Comparison of ENCODE assay signal across 16 cellular contexts in the genomic region with DNA sequence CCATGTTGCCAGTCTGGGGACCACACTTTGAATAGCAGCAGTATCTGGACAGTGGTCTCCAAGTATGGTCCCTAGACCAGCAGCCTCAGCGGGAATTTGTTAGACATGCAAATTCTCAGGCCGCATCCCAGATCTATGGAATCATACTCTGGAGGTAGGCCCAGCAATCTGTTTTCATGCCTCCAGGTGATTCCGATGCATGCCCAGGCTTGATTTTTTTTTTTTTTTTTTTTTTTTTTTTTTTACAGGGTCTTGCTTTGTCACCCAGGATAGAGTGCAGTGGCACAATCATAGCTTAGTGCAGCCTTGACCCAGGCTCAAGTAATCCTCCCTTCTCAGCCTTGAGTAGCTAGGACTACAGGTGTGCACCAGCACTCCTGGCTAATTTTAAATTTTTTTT. TPM values are rescaled to one million over a fixed set of nuclear protein-coding genes. Genes with fewer than 3 reads are reported as not detected.
DNase-seq lines count a peak whose midpoint lies in the region; ATAC-seq and TF ChIP-seq lines count a peak whose summit lies in the region.
"Had no signal": no experiment of that assay in that cellular context is flagged by ENCODE, and none has a peak within 500 bp of the region (broad histone marks: within the 10 kb centered on the region; RNA-seq: fewer than 3 reads in every experiment).

No MANE protein-coding gene starts in this region.

- peaks cover 53% of the 10 kb centered on the region for H3K4me1 ChIP-seq in CD4-positive, CD25-positive, alpha-beta regulatory T cell (ENCODE audit: control insufficient read depth, insufficient read depth, low read length, poor library complexity, severe bottlenecking)
- peaks cover 37% of the 10 kb centered on the region for H3K4me1 ChIP-seq in CD8-positive, alpha-beta memory T cell (ENCODE audit: insufficient read depth, low read length)
- no peaks in the 10 kb centered on the region for H3K4me1 ChIP-seq in BE2C

- POLR2A ChIA-PET in CD8-positive, alpha-beta memory T cell (lab: Charles Lee): interaction anchor here (0.7 to 2.8 kb wide), 6 partner anchors 16 to 98 kb away, joined by 4 to 14 read pairs (median 8); a partner anchor contains a TSS
- POLR2A ChIA-PET in WTC11 (lab: Charles Lee): no interaction called here

- peaks cover 14 to 52% (median 36%) of the 10 kb centered on the region in 4 donors for H3K4me1 Mint-ChIP-seq in CD4-positive, CD25-positive, alpha-beta regulatory T cell
- peaks cover 46 to 55% (median 54%) of the 10 kb centered on the region in 3 donors for H3K4me1 Mint-ChIP-seq in CD8-positive, alpha-beta memory T cell
- peaks cover 28% of the 10 kb centered on the region for H3K4me1 Mint-ChIP-seq in WTC11

- TF ChIP-seq CTCF in WTC11 (IDR thresholded peaks at IDR 0.05) (no peak), epithelial cell of esophagus (IDR thresholded peaks at IDR 0.05; ENCODE audit: insufficient read depth, low read depth, low read length, missing control alignments) (no peak), BE2C (IDR thresholded peaks at IDR 0.05; ENCODE audit: low read depth, low read length) (no peak)

- H3K27me3 Mint-ChIP-seq in CD4-positive, CD25-positive, alpha-beta regulatory T cell: peaks cover 4% of the 10 kb centered on the region
- no peaks in the 10 kb centered on the region for H3K27me3 Mint-ChIP-seq in CD8-positive, alpha-beta memory T cell
- no peaks in the 10 kb centered on the region; the same call in 1 of the 2 replicates for H3K27me3 Mint-ChIP-seq in WTC11 (ENCODE audit: low read depth)

- H3K4me3 Mint-ChIP-seq in CD4-positive, CD25-positive, alpha-beta regulatory T cell: peak overlapping the region; percentile 95 to 99 (median 97)
- H3K4me3 Mint-ChIP-seq in CD8-positive, alpha-beta memory T cell: peak overlapping the region; percentile 94 to 99 (median 97)
- H3K4me3 Mint-ChIP-seq in WTC11: no peak overlapping the region

- no peaks in the 10 kb centered on the region for H3K9me3 ChIP-seq in CD4-positive, CD25-positive, alpha-beta regulatory T cell (ENCODE audit: control insufficient read depth in 2 of 2, low read length in 2 of 2)
- no peaks in the 10 kb centered on the region for H3K9me3 ChIP-seq in CD8-positive, alpha-beta memory T cell (ENCODE audit: low read length)
- H3K9me3 ChIP-seq in BE2C: no peaks in the 10 kb centered on the region
- H3K9me3 ChIP-seq: SK-N-SH had no signal

- H3K27ac Mint-ChIP-seq in CD4-positive, CD25-positive, alpha-beta regulatory T cell: peak overlapping the region; percentile 97 to 98 (median 98)
- H3K27ac Mint-ChIP-seq in CD8-positive, alpha-beta memory T cell: peak overlapping the region; percentile 95 to 99 (median 98)
- peak overlapping the region; percentile 88; the same call in 1 of the 2 replicates for H3K27ac Mint-ChIP-seq in WTC11

- H3K4me3 ChIP-seq in CD4-positive, CD25-positive, alpha-beta regulatory T cell (ENCODE audit: low read depth, low read length): peak overlapping the region; percentile 96
- no peak overlapping the region for H3K4me3 ChIP-seq in CD8-positive, alpha-beta memory T cell (ENCODE audit: low read length)
- H3K4me3 ChIP-seq in epithelial cell of esophagus (ENCODE audit: low read length) (no peak overlapping the region), BE2C (ENCODE audit: low read depth, low read length) (no peak overlapping the region)
- H3K4me3 ChIP-seq: hepatocyte, PC-9 had no signal

- CTCF ChIA-PET in CD8-positive, alpha-beta memory T cell (lab: Charles Lee): interaction anchor here (1.0 to 3.5 kb wide), 9 partner anchors 8 to 107 kb away, joined by 3 to 30 read pairs (median 4); a partner anchor contains a TSS
- CTCF ChIA-PET in WTC11 (lab: Charles Lee): interaction anchor here (1.6 to 3.6 kb wide), 3 partner anchors 14 to 127 kb away, joined by 5 to 11 read pairs (median 7); a partner anchor contains a TSS

- no peaks in the 10 kb centered on the region for H3K9me3 Mint-ChIP-seq in CD4-positive, CD25-positive, alpha-beta regulatory T cell
- H3K9me3 Mint-ChIP-seq in CD8-positive, alpha-beta memory T cell: no peaks in the 10 kb centered on the region
- no peaks in the 10 kb centered on the region for H3K9me3 Mint-ChIP-seq in WTC11

- H3K27me3 ChIP-seq in CD4-positive, CD25-positive, alpha-beta regulatory T cell (ENCODE audit: control insufficient read depth, insufficient read depth, low read length): no peaks in the 10 kb centered on the region
- no peaks in the 10 kb centered on the region for H3K27me3 ChIP-seq in CD8-positive, alpha-beta memory T cell (ENCODE audit: insufficient read depth, low read length, poor library complexity, severe bottlenecking)
- H3K27me3 ChIP-seq in BE2C: no peaks in the 10 kb centered on the region
- H3K27me3 ChIP-seq: hepatocyte had no signal

- H3K36me3 ChIP-seq in CD4-positive, CD25-positive, alpha-beta regulatory T cell (ENCODE audit: control insufficient read depth, insufficient read depth, low read length): peaks cover 6% of the 10 kb centered on the region
- H3K36me3 ChIP-seq in CD8-positive, alpha-beta memory T cell (ENCODE audit: insufficient read depth, low read length): no peaks in the 10 kb centered on the region
- no peaks in the 10 kb centered on the region for H3K36me3 ChIP-seq in BE2C

- H3K36me3 Mint-ChIP-seq in CD4-positive, CD25-positive, alpha-beta regulatory T cell: peaks cover 13% of the 10 kb centered on the region
- peaks cover 0 to 42% (median 4%) of the 10 kb centered on the region in 3 donors for H3K36me3 Mint-ChIP-seq in CD8-positive, alpha-beta memory T cell
- no peaks in the 10 kb centered on the region for H3K36me3 Mint-ChIP-seq in WTC11

- peak overlapping the region; percentile 76 for H3K27ac ChIP-seq in CD4-positive, CD25-positive, alpha-beta regulatory T cell (ENCODE audit: insufficient read depth, low read length, poor library complexity, severe bottlenecking)
- H3K27ac ChIP-seq in CD8-positive, alpha-beta memory T cell (ENCODE audit: low read depth, low read length): no peak overlapping the region
- H3K27ac ChIP-seq: hepatocyte, PC-9, VCaP had no signal

- no peak for ATAC-seq in CD4-positive, CD25-positive, alpha-beta regulatory T cell (ENCODE audit: low read depth in 2 of 2)
- no peak for ATAC-seq in WTC11
- ATAC-seq in HG03280 (IDR thresholded peaks at IDR 0.05; ENCODE audit: unreplicated experiment): no peak

- DNase-seq in CD4-positive, CD25-positive, alpha-beta regulatory T cell: no peak
- no peak for DNase-seq in CD8-positive, alpha-beta memory T cell
- DNase-seq in WTC11 (ENCODE audit: low spot score): no peak
- peak; percentile 69 for DNase-seq in epithelial cell of esophagus (ENCODE audit: low read depth)
- no peak for DNase-seq in activated effector memory CD4-positive, alpha-beta T cell treated with anti-CD3 and anti-CD28 coated beads, Interleukin-2, amount 50 U/mL, for 16 hours
- DNase-seq in BE2C: no peak
- DNase-seq: C1 segment of cervical spinal cord, NCI-H1436 treated with DMSO at 0.1 percent for 48 hours, NCI-H510A, PC-9, SK-N-SH had no signal

TF ChIP-seq in WTC11, 78 proteins besides CTCF, POLR2A, EP300 and RAD21 (continues in another document):
- no peak for TF ChIP-seq NR1H2 (CRISPR knock-in tag; IDR thresholded peaks at IDR 0.05)
- TF ChIP-seq, protein P1, sequence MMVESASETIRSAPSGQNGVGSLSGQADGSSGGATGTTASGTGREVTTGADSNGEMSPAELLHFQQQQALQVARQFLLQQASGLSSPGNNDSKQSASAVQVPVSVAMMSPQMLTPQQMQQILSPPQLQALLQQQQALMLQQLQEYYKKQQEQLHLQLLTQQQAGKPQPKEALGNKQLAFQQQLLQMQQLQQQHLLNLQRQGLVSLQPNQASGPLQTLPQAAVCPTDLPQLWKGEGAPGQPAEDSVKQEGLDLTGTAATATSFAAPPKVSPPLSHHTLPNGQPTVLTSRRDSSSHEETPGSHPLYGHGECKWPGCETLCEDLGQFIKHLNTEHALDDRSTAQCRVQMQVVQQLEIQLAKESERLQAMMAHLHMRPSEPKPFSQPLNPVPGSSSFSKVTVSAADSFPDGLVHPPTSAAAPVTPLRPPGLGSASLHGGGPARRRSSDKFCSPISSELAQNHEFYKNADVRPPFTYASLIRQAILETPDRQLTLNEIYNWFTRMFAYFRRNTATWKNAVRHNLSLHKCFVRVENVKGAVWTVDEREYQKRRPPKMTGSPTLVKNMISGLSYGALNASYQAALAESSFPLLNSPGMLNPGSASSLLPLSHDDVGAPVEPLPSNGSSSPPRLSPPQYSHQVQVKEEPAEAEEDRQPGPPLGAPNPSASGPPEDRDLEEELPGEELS (CRISPR knock-in tag; IDR thresholded peaks at IDR 0.05): no peak
- no peak for TF ChIP-seq MXD4 (CRISPR knock-in tag; IDR thresholded peaks at IDR 0.05; ENCODE audit: borderline replicate concordance)

RNA-seq across cellular contexts. Expression of a gene that starts 0.7 kb away (rescaled TPM):
- total RNA-seq in CD4-positive, CD25-positive, alpha-beta regulatory T cell: 39.4 TPM
- 10 to 100 TPM; 11.9 to 17.0 (median 14.7) TPM for polyA plus RNA-seq in CD4-positive, CD25-positive, alpha-beta regulatory T cell
- total RNA-seq in CD8-positive, alpha-beta memory T cell: 10 to 100 TPM; 47.8 to 51.2 TPM
- polyA plus RNA-seq in CD8-positive, alpha-beta memory T cell: 15.0 TPM
- total RNA-seq in WTC11 (2021): 0.11 to 0.23 TPM (median 0.17 TPM) in 3 replicates
- polyA plus RNA-seq in BE2C (2012; ENCODE audit: insufficient read depth, insufficient read length, low read depth): 0.20 TPM
- total RNA-seq: dermis blood vessel endothelial cell, H4, hepatocyte, PC-9 had no signal
- polyA plus RNA-seq: hepatocyte, SK-N-SH had no signal

RNA-seq across cellular contexts. Expression of a gene that starts 41.1 kb away (rescaled TPM):
- total RNA-seq in CD4-positive, CD25-positive, alpha-beta regulatory T cell: 75.8 TPM
- polyA plus RNA-seq in CD4-positive, CD25-positive, alpha-beta regulatory T cell: 100 to 1,000 TPM; 199 to 248 (median 214) TPM
- total RNA-seq in CD8-positive, alpha-beta memory T cell: 100 to 1,000 TPM; 159 to 173 TPM
- 180 TPM for polyA plus RNA-seq in CD8-positive, alpha-beta memory T cell
- total RNA-seq in WTC11 (2021): 83.2 to 89.4 TPM (median 88.4 TPM) in 3 replicates
- polyA plus RNA-seq in BE2C (2012; ENCODE audit: insufficient read depth, insufficient read length, low read depth): 259 TPM

Comparison
In these comparisons a context has a peak if more than half of its experiments do, and no peak if none do; other contexts are left out.
1. RNA of a gene that starts 0.7 kb away (total RNA-seq): 47.8 to 51.2 TPM in CD8-positive, alpha-beta memory T cell and 39.4 TPM in CD4-positive, CD25-positive, alpha-beta regulatory T cell (single experiment); 0.11 to 0.23 TPM in WTC11; every median in the first group is over 10 times any median in the second.
2. Peak in every context shown above with its lines, with median percentiles within 50 percentile points of each other: H3K27ac Mint-ChIP-seq.